ENCODE assay signal across 1 cellular context in the genomic region with DNA sequence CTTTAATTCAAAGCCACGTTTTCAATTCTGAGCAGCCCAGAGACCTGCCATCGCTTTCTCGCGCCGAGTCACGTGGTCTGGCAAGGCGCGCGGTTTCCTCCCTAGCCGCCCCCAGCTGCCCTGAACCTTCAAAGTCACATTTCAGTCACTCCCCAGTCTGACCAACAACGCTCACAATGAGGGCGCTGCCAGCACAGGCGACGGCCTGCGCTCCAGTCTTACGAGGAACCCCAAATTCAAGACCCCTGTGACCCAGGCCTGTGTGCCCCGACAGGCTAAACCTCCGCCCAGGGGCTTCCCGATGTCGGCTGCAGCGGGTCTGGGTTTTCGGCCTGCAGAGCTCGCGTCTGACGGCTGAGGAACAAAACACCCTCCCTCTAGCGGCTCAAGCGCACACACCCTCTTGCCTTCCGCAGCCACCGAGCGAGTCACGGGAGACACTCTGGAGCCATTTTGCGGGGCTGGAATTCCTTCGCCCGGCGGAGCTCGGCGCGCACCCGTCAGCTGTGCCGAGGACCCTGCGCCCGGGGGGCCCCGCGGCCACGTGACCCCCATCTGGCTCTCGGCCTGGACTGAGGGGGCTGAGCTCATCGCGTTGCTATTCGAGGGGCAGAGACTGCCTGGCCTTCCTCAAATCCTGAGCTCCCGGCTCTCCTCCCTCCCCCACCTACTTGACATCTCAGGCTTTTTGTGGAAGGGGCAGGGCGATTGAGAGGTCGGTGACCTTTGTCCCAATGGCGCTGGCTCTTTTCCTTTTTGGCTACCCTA.
TF ChIP-seq lines count a peak whose summit lies in the region.

No MANE protein-coding gene starts in this region.

TF ChIP-seq in HepG2, 621 proteins besides CTCF, POLR2A, EP300 and RAD21 (continued from another document and continues in another):
- TF ChIP-seq, protein P1, sequence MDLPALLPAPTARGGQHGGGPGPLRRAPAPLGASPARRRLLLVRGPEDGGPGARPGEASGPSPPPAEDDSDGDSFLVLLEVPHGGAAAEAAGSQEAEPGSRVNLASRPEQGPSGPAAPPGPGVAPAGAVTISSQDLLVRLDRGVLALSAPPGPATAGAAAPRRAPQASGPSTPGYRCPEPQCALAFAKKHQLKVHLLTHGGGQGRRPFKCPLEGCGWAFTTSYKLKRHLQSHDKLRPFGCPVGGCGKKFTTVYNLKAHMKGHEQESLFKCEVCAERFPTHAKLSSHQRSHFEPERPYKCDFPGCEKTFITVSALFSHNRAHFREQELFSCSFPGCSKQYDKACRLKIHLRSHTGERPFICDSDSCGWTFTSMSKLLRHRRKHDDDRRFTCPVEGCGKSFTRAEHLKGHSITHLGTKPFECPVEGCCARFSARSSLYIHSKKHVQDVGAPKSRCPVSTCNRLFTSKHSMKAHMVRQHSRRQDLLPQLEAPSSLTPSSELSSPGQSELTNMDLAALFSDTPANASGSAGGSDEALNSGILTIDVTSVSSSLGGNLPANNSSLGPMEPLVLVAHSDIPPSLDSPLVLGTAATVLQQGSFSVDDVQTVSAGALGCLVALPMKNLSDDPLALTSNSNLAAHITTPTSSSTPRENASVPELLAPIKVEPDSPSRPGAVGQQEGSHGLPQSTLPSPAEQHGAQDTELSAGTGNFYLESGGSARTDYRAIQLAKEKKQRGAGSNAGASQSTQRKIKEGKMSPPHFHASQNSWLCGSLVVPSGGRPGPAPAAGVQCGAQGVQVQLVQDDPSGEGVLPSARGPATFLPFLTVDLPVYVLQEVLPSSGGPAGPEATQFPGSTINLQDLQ (CRISPR knock-in tag; IDR thresholded peaks at IDR 0.05): peak; percentile 25; the same call in 1 of the 2 replicates
- TF ChIP-seq ESRRA (CRISPR knock-in tag; IDR thresholded peaks at IDR 0.05; ENCODE audit: low read depth): 0 out of 2 replicates have a peak, but pooled peaks have one; percentile 42
- TF ChIP-seq SIN3A (IDR thresholded peaks at IDR 0.05; ENCODE audit: borderline replicate concordance, low read depth, low read length): no peak
- TF ChIP-seq NFIC (IDR thresholded peaks at IDR 0.05; ENCODE audit: low read length): no peak
- TF ChIP-seq, protein P2, sequence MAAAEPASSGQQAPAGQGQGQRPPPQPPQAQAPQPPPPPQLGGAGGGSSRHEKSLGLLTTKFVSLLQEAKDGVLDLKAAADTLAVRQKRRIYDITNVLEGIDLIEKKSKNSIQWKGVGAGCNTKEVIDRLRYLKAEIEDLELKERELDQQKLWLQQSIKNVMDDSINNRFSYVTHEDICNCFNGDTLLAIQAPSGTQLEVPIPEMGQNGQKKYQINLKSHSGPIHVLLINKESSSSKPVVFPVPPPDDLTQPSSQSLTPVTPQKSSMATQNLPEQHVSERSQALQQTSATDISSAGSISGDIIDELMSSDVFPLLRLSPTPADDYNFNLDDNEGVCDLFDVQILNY (CRISPR knock-in tag; conservative IDR thresholded peaks at IDR 0.05): 0 out of 2 replicates have a peak, but pooled peaks have one; percentile 19
- no peak for TF ChIP-seq ATAD3A (CRISPR knock-in tag; IDR thresholded peaks at IDR 0.05)
- TF ChIP-seq ZNF720 (CRISPR knock-in tag; IDR thresholded peaks at IDR 0.05): no peak
- TF ChIP-seq, protein P3, sequence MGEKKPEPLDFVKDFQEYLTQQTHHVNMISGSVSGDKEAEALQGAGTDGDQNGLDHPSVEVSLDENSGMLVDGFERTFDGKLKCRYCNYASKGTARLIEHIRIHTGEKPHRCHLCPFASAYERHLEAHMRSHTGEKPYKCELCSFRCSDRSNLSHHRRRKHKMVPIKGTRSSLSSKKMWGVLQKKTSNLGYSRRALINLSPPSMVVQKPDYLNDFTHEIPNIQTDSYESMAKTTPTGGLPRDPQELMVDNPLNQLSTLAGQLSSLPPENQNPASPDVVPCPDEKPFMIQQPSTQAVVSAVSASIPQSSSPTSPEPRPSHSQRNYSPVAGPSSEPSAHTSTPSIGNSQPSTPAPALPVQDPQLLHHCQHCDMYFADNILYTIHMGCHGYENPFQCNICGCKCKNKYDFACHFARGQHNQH (CRISPR knock-in tag; IDR thresholded peaks at IDR 0.05): 0 out of 2 replicates have a peak, but pooled peaks have one; percentile 58
- TF ChIP-seq ZNF614 (CRISPR knock-in tag; IDR thresholded peaks at IDR 0.05; ENCODE audit: borderline replicate concordance): peak; percentile 59; the same call in 1 of the 2 replicates
- TF ChIP-seq BRD4 (CRISPR knock-in tag; IDR thresholded peaks at IDR 0.05): 0 out of 2 replicates have a peak, but pooled peaks have one; percentile 69
- TF ChIP-seq, protein P4, sequence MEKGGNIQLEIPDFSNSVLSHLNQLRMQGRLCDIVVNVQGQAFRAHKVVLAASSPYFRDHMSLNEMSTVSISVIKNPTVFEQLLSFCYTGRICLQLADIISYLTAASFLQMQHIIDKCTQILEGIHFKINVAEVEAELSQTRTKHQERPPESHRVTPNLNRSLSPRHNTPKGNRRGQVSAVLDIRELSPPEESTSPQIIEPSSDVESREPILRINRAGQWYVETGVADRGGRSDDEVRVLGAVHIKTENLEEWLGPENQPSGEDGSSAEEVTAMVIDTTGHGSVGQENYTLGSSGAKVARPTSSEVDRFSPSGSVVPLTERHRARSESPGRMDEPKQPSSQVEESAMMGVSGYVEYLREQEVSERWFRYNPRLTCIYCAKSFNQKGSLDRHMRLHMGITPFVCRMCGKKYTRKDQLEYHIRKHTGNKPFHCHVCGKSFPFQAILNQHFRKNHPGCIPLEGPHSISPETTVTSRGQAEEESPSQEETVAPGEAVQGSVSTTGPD (CRISPR knock-in tag; IDR thresholded peaks at IDR 0.05): no peak
- no peak; the same call in 1 of the 2 replicates for TF ChIP-seq POLR2AphosphoS2 (IDR thresholded peaks at IDR 0.05; ENCODE audit: low read depth, low read length)
- TF ChIP-seq, protein P5, sequence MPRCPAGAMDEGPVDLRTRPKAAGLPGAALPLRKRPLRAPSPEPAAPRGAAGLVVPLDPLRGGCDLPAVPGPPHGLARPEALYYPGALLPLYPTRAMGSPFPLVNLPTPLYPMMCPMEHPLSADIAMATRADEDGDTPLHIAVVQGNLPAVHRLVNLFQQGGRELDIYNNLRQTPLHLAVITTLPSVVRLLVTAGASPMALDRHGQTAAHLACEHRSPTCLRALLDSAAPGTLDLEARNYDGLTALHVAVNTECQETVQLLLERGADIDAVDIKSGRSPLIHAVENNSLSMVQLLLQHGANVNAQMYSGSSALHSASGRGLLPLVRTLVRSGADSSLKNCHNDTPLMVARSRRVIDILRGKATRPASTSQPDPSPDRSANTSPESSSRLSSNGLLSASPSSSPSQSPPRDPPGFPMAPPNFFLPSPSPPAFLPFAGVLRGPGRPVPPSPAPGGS (CRISPR knock-in tag; IDR thresholded peaks at IDR 0.05): peak; percentile 66; the same call in 1 of the 2 replicates
- no peak for TF ChIP-seq SP140L (CRISPR knock-in tag; IDR thresholded peaks at IDR 0.05; ENCODE audit: borderline replicate concordance)
- 0 out of 2 replicates have a peak, but pooled peaks have one; percentile 43 for TF ChIP-seq ZNF678 (CRISPR knock-in tag; IDR thresholded peaks at IDR 0.05)
- peak; percentile 24; the same call in 1 of the 2 replicates for TF ChIP-seq ZNF792 (CRISPR knock-in tag; IDR thresholded peaks at IDR 0.05)
- TF ChIP-seq, protein P6, sequence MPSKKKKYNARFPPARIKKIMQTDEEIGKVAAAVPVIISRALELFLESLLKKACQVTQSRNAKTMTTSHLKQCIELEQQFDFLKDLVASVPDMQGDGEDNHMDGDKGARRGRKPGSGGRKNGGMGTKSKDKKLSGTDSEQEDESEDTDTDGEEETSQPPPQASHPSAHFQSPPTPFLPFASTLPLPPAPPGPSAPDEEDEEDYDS (CRISPR knock-in tag; IDR thresholded peaks at IDR 0.05): no peak
- TF ChIP-seq SMAD9 (CRISPR knock-in tag; IDR thresholded peaks at IDR 0.05): no peak
- TF ChIP-seq ELF1 (CRISPR knock-in tag; IDR thresholded peaks at IDR 0.05): no peak
- TF ChIP-seq DMAP1 (CRISPR knock-in tag; IDR thresholded peaks at IDR 0.05): peak; percentile 73
- TF ChIP-seq ZFP82 (CRISPR knock-in tag; IDR thresholded peaks at IDR 0.05; ENCODE audit: borderline replicate concordance): no peak
- TF ChIP-seq, protein P7, sequence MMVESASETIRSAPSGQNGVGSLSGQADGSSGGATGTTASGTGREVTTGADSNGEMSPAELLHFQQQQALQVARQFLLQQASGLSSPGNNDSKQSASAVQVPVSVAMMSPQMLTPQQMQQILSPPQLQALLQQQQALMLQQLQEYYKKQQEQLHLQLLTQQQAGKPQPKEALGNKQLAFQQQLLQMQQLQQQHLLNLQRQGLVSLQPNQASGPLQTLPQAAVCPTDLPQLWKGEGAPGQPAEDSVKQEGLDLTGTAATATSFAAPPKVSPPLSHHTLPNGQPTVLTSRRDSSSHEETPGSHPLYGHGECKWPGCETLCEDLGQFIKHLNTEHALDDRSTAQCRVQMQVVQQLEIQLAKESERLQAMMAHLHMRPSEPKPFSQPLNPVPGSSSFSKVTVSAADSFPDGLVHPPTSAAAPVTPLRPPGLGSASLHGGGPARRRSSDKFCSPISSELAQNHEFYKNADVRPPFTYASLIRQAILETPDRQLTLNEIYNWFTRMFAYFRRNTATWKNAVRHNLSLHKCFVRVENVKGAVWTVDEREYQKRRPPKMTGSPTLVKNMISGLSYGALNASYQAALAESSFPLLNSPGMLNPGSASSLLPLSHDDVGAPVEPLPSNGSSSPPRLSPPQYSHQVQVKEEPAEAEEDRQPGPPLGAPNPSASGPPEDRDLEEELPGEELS (CRISPR knock-in tag; IDR thresholded peaks at IDR 0.05): no peak
- TF ChIP-seq, protein P8, sequence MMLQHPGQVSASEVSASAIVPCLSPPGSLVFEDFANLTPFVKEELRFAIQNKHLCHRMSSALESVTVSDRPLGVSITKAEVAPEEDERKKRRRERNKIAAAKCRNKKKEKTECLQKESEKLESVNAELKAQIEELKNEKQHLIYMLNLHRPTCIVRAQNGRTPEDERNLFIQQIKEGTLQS (CRISPR knock-in tag; IDR thresholded peaks at IDR 0.05): peak; percentile 63; the same call in 1 of the 2 replicates
- no peak for TF ChIP-seq ZNF672 (CRISPR knock-in tag; IDR thresholded peaks at IDR 0.05)
- TF ChIP-seq ZNF788 (CRISPR knock-in tag; IDR thresholded peaks at IDR 0.05; ENCODE audit: borderline replicate concordance): peak; percentile 73; the same call in 1 of the 2 replicates
- no peak for TF ChIP-seq MAFK (conservative IDR thresholded peaks at IDR 0.05 in 1 of 2, IDR thresholded peaks at IDR 0.05 in 1 of 2; ENCODE audit: low read length in 2 of 2)
- no peak for TF ChIP-seq ZFP36 (IDR thresholded peaks at IDR 0.05; ENCODE audit: borderline replicate concordance, low read depth, low read length, partially characterized antibody)
- no peak for TF ChIP-seq SIX4 (CRISPR knock-in tag; IDR thresholded peaks at IDR 0.05)
- TF ChIP-seq, protein P9, sequence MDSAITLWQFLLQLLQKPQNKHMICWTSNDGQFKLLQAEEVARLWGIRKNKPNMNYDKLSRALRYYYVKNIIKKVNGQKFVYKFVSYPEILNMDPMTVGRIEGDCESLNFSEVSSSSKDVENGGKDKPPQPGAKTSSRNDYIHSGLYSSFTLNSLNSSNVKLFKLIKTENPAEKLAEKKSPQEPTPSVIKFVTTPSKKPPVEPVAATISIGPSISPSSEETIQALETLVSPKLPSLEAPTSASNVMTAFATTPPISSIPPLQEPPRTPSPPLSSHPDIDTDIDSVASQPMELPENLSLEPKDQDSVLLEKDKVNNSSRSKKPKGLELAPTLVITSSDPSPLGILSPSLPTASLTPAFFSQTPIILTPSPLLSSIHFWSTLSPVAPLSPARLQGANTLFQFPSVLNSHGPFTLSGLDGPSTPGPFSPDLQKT (CRISPR knock-in tag; IDR thresholded peaks at IDR 0.05; ENCODE audit: borderline replicate concordance): no peak
- peak; percentile 64; the same call in 1 of the 2 replicates for TF ChIP-seq HOXA5 (CRISPR knock-in tag; IDR thresholded peaks at IDR 0.05)
- TF ChIP-seq, protein P10, sequence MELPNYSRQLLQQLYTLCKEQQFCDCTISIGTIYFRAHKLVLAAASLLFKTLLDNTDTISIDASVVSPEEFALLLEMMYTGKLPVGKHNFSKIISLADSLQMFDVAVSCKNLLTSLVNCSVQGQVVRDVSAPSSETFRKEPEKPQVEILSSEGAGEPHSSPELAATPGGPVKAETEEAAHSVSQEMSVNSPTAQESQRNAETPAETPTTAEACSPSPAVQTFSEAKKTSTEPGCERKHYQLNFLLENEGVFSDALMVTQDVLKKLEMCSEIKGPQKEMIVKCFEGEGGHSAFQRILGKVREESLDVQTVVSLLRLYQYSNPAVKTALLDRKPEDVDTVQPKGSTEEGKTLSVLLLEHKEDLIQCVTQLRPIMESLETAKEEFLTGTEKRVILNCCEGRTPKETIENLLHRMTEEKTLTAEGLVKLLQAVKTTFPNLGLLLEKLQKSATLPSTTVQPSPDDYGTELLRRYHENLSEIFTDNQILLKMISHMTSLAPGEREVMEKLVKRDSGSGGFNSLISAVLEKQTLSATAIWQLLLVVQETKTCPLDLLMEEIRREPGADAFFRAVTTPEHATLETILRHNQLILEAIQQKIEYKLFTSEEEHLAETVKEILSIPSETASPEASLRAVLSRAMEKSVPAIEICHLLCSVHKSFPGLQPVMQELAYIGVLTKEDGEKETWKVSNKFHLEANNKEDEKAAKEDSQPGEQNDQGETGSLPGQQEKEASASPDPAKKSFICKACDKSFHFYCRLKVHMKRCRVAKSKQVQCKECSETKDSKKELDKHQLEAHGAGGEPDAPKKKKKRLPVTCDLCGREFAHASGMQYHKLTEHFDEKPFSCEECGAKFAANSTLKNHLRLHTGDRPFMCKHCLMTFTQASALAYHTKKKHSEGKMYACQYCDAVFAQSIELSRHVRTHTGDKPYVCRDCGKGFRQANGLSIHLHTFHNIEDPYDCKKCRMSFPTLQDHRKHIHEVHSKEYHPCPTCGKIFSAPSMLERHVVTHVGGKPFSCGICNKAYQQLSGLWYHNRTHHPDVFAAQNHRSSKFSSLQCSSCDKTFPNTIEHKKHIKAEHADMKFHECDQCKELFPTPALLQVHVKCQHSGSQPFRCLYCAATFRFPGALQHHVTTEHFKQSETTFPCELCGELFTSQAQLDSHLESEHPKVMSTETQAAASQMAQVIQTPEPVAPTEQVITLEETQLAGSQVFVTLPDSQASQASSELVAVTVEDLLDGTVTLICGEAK (IDR thresholded peaks at IDR 0.05): no peak
- TF ChIP-seq, protein P10 (CRISPR knock-in tag; IDR thresholded peaks at IDR 0.05): no peak
